8 cellular contexts compared by ENCODE assay signal in genomic region chr7:16114633-16115032, GRCh38.
A peak's percentile ranks its signal among the peaks of the same experiment; 100 is the strongest.
DNase-seq lines count a peak whose midpoint lies in the region; ATAC-seq, FAIRE-seq and TF ChIP-seq lines count a peak whose summit lies in the region.

No MANE protein-coding gene starts in this region.

- H3K4me3 Mint-ChIP-seq in osteocyte (ENCODE audit: unreplicated experiment), result no peak overlapping the region

- TF ChIP-seq CTCF in endothelial cell of umbilical vein (IDR thresholded peaks at IDR 0.05; ENCODE audit: extremely low read depth in 1 of 2, insufficient read depth in 1 of 2, low read depth in 1 of 2, low read length in 2 of 2), result peak; percentile 17 to 25
- TF ChIP-seq CTCF in osteocyte (IDR thresholded peaks at IDR 0.05), result peak; percentile 62

- H3K4me2 ChIP-seq in endothelial cell of umbilical vein (ENCODE audit: insufficient read depth, low read length), result no peak overlapping the region

- no peak overlapping the region for H3K27ac ChIP-seq in endothelial cell of umbilical vein (ENCODE audit: insufficient read depth, low read depth, low read length)

- peaks cover 14% of the 10 kb centered on the region for H3K36me3 Mint-ChIP-seq in osteocyte (ENCODE audit: unreplicated experiment)

- dilution Hi-C loops in endothelial cell of umbilical vein (cut with MboI; ENCODE audit: extremely low pct_ligation_motif_present, low sequenced_read_pairs), result no loop called here

- H3K9me1 ChIP-seq in endothelial cell of umbilical vein (replicated peaks; ENCODE audit: control insufficient read depth, extremely low read depth, insufficient read depth, low read length), result no peaks in the 10 kb centered on the region

- H3K27ac Mint-ChIP-seq in osteocyte (ENCODE audit: unreplicated experiment), result no peak overlapping the region

- no peak for TF ChIP-seq POLR2A in endothelial cell of umbilical vein (IDR thresholded peaks at IDR 0.05; ENCODE audit: low read depth, low read length)

- peak; percentile 1 to 23 for DNase-seq in NCI-H524 (lab: John Stamatoyannopoulos, UW)
- no peak for DNase-seq in NCI-H524 treated with DMSO at 0.1 percent for 48 hours (lab: John Stamatoyannopoulos, UW)
- peak; percentile 16 for DNase-seq in NT2/D1 (ENCODE audit: low read depth, low spot score)
- peak; percentile 53 for DNase-seq in endothelial cell of umbilical vein (ENCODE audit: low read depth, low spot score)
- no peak for DNase-seq in osteocyte (ENCODE audit: extremely low spot score, unreplicated experiment)
- DNase-seq in iPS-NIHi7 (ENCODE audit: extremely low spot score), result no peak
- no peak for DNase-seq in ecto neural progenitor cell (ENCODE audit: low spot score)

- H3K27me3 ChIP-seq in NT2/D1 (ENCODE audit: insufficient read depth, insufficient read length) (no peaks in the 10 kb centered on the region), endothelial cell of umbilical vein (ENCODE audit: control insufficient read depth in 2 of 2, insufficient read depth in 2 of 2, low read length in 2 of 2) (no peaks in the 10 kb centered on the region)

- BruUV-seq in endothelial cell of umbilical vein (replicated peaks; lab: Mats Ljungman, UMichigan), result no TSS peak

- CTCF ChIA-PET in endothelial cell of umbilical vein (lab: Charles Lee), result interaction anchor here (1.4 to 4.1 kb wide), 2 partner anchors 445 to 451 kb away, joined by 4 to 80 read pairs; no protein-coding TSS in a partner anchor

- H3K4me3 ChIP-seq in NT2/D1 (ENCODE audit: insufficient read length, low read depth) (no peak overlapping the region), endothelial cell of umbilical vein (replicated peaks in 1 of 3; ENCODE audit: insufficient read depth in 1 of 3, low read depth in 1 of 3, low read length in 3 of 3) (no peak overlapping the region)

- H4K20me1 ChIP-seq in endothelial cell of umbilical vein (replicated peaks; ENCODE audit: control insufficient read depth, extremely low read depth, insufficient read depth, low read length), result no peaks in the 10 kb centered on the region

- H3K36me3 ChIP-seq in NT2/D1 (ENCODE audit: insufficient read depth, insufficient read length, low read length), result no peaks in the 10 kb centered on the region
- H3K36me3 ChIP-seq in endothelial cell of umbilical vein (ENCODE audit: control insufficient read depth in 2 of 2, extremely low read depth in 1 of 2, insufficient read depth in 2 of 2, low read length in 2 of 2), result no peaks in the 10 kb centered on the region

- peaks cover 41% of the 10 kb centered on the region for H3K9me3 Mint-ChIP-seq in osteocyte (ENCODE audit: unreplicated experiment)

- no peak overlapping the region for H2AFZ ChIP-seq in endothelial cell of umbilical vein (ENCODE audit: low read depth, low read length)

- H3K9me3 ChIP-seq in NT2/D1 (ENCODE audit: insufficient read depth, low read length) (no peaks in the 10 kb centered on the region), endothelial cell of umbilical vein (replicated peaks; ENCODE audit: control insufficient read depth, insufficient read depth, low read length) (peaks cover 1% of the 10 kb centered on the region)

- no peaks in the 10 kb centered on the region for H3K4me1 Mint-ChIP-seq in osteocyte (ENCODE audit: unreplicated experiment)

- H3K9ac ChIP-seq in NT2/D1 (ENCODE audit: insufficient read length, low read depth), result no peak overlapping the region
- no peak overlapping the region for H3K9ac ChIP-seq in endothelial cell of umbilical vein (replicated peaks; ENCODE audit: extremely low read depth, insufficient read depth, low read length)

- no peaks in the 10 kb centered on the region for H3K4me1 ChIP-seq in NT2/D1 (ENCODE audit: insufficient read depth, insufficient read length)
- H3K4me1 ChIP-seq in endothelial cell of umbilical vein (ENCODE audit: control insufficient read depth, extremely low read depth, insufficient read depth, low read length), result no peaks in the 10 kb centered on the region

- no peak for FAIRE-seq in endothelial cell of umbilical vein (lab: Jason Lieb, UNC)

- no peaks in the 10 kb centered on the region for H3K27me3 Mint-ChIP-seq in osteocyte (ENCODE audit: unreplicated experiment)

- ATAC-seq in GM18870 (IDR thresholded peaks at IDR 0.05; ENCODE audit: unreplicated experiment), result no peak

- intact Hi-C loops in endothelial cell of umbilical vein (cut with micrococcal nuclease), result loop anchor here (1.0 to 10.0 kb wide), 4 partner anchors 451 to 1180 kb away; partner anchors contain the start of gene AHR

- POLR2A ChIA-PET in endothelial cell of umbilical vein (lab: Charles Lee), result no interaction called here

- no peaks in the 10 kb centered on the region for H3K79me2 ChIP-seq in endothelial cell of umbilical vein (ENCODE audit: control insufficient read depth, insufficient read depth, low read length)

TF ChIP-seq in endothelial cell of umbilical vein, 7 proteins besides CTCF, POLR2A, EP300 and RAD21:
- no peak for TF ChIP-seq MYC (IDR thresholded peaks at IDR 0.05; ENCODE audit: low read depth, low read length)
- no peak for TF ChIP-seq JUN (IDR thresholded peaks at IDR 0.05; ENCODE audit: borderline replicate concordance, insufficient read depth, insufficient read length, low read depth)
- no peak for TF ChIP-seq EZH2 (IDR thresholded peaks at IDR 0.05; ENCODE audit: borderline replicate concordance, low read depth, low read length, severe bottlenecking)
- no peak for TF ChIP-seq MAX (IDR thresholded peaks at IDR 0.05; ENCODE audit: insufficient read depth, insufficient read length)
- no peak for TF ChIP-seq GATA2 (IDR thresholded peaks at IDR 0.05; ENCODE audit: insufficient read depth, insufficient read length, low read depth, low read length)
- TF ChIP-seq FOS (IDR thresholded peaks at IDR 0.05; ENCODE audit: borderline replicate concordance, insufficient read depth, low read length), result no peak
- TF ChIP-seq POLR2AphosphoS5 (IDR thresholded peaks at IDR 0.05; ENCODE audit: insufficient read depth, low read depth, low read length), result no peak

Comparison
In these comparisons a context has a peak if more than half of its experiments do, and no peak if none do; other contexts are left out.
1. DNase-seq: peak in NCI-H524 (2 of 2), NT2/D1 (single experiment) and endothelial cell of umbilical vein (single experiment); none in NCI-H524 treated with DMSO at 0.1 percent for 48 hours (single experiment), osteocyte (single experiment), iPS-NIHi7 (single experiment) and ecto neural progenitor cell (single experiment).